1 cellular context compared by ENCODE assay signal in the genomic region with DNA sequence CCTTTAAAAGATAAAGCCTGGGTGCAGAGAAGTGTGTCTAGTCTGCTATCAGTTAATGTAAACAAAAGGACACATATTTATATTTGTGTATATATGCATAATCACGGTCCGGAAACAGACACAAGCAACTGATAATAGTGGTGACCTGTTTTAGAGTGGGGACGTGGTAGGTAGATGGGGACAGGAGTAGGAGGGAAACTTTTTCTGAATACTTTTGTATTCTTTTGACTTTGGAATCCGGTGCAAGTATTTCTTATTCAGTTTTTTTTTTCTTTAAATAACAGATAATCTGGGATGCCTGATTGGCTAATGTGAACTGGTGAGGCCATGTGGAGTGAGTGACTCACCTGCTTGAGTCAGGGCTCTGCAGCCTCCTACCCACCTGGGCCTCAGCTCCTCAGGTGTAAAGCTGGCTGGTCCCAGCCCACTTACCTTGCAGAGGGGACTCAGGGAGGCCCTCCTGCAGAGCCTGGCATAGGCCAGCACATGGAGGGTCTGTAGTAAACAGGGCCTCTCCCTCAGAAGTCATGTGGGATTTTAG.
A peak's percentile ranks its signal among the peaks of the same experiment; 100 is the strongest.
TF ChIP-seq lines count a peak whose summit lies in the region.

No MANE protein-coding gene starts in this region.

TF ChIP-seq in K562, 482 proteins besides CTCF, POLR2A, EP300 and RAD21 (continued from another document and continues in another):
- TF ChIP-seq FIP1L1 (IDR thresholded peaks at IDR 0.05; ENCODE audit: low read depth, low read length, poor library complexity, severe bottlenecking) (no peak), MYBL2 (IDR thresholded peaks at IDR 0.05; ENCODE audit: low read depth) (no peak), MYBL2 (CRISPR knock-in tag; IDR thresholded peaks at IDR 0.05; ENCODE audit: borderline replicate concordance) (no peak), TRIM24 (IDR thresholded peaks at IDR 0.05) (peak; percentile 39 to 72; a peak in 1 of 4 replicates), PHF20 (IDR thresholded peaks at IDR 0.05; ENCODE audit: partially characterized antibody) (no peak), CCAR2 (IDR thresholded peaks at IDR 0.05; ENCODE audit: low read depth, low read length) (no peak), GABPA (tag; conservative IDR thresholded peaks at IDR 0.05; ENCODE audit: low read depth) (no peak), ZNF444 (CRISPR knock-in tag; IDR thresholded peaks at IDR 0.05) (no peak), PHB2 (IDR thresholded peaks at IDR 0.05; ENCODE audit: low read depth) (no peak), CREB1 (IDR thresholded peaks at IDR 0.05) (no peak), CREB1 (CRISPR knock-in tag; IDR thresholded peaks at IDR 0.05) (no peak), ZNF707 (CRISPR knock-in tag; conservative IDR thresholded peaks at IDR 0.05) (no peak), ZNF583 (CRISPR knock-in tag; IDR thresholded peaks at IDR 0.05) (no peak), NFIC (IDR thresholded peaks at IDR 0.05) (peak; percentile 56; the same call in 1 of the 2 replicates), PTRF (tag; IDR thresholded peaks at IDR 0.05) (no peak), MXI1 (IDR thresholded peaks at IDR 0.05; ENCODE audit: low read depth, low read length) (no peak), JUNB (CRISPR knock-in tag; conservative IDR thresholded peaks at IDR 0.05) (no peak), GATAD2B (IDR thresholded peaks at IDR 0.05; ENCODE audit: borderline replicate concordance) (no peak), FOXK1 (CRISPR knock-in tag; IDR thresholded peaks at IDR 0.05; ENCODE audit: borderline replicate concordance) (no peak), STAT5A (IDR thresholded peaks at IDR 0.05; ENCODE audit: borderline replicate concordance, low read length) (no peak), HNRNPLL (IDR thresholded peaks at IDR 0.05; ENCODE audit: low read depth, low read length, poor library complexity, severe bottlenecking) (no peak), ARID1B (IDR thresholded peaks at IDR 0.05) (peak; percentile 91), STAT5B (CRISPR knock-in tag; IDR thresholded peaks at IDR 0.05) (no peak), RBM15 (IDR thresholded peaks at IDR 0.05; ENCODE audit: insufficient read depth, low read length) (no peak), ZNF224 (CRISPR knock-in tag; IDR thresholded peaks at IDR 0.05) (no peak), DPF2 (IDR thresholded peaks at IDR 0.05) (peak; percentile 86), SIN3B (IDR thresholded peaks at IDR 0.05; ENCODE audit: low read depth) (no peak)
- TF ChIP-seq, protein P1, sequence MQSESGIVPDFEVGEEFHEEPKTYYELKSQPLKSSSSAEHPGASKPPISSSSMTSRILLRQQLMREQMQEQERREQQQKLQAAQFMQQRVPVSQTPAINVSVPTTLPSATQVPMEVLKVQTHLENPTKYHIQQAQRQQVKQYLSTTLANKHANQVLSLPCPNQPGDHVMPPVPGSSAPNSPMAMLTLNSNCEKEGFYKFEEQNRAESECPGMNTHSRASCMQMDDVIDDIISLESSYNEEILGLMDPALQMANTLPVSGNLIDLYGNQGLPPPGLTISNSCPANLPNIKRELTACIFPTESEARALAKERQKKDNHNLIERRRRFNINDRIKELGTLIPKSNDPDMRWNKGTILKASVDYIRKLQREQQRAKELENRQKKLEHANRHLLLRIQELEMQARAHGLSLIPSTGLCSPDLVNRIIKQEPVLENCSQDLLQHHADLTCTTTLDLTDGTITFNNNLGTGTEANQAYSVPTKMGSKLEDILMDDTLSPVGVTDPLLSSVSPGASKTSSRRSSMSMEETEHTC (IDR thresholded peaks at IDR 0.05) = no peak
- TF ChIP-seq, protein P2, sequence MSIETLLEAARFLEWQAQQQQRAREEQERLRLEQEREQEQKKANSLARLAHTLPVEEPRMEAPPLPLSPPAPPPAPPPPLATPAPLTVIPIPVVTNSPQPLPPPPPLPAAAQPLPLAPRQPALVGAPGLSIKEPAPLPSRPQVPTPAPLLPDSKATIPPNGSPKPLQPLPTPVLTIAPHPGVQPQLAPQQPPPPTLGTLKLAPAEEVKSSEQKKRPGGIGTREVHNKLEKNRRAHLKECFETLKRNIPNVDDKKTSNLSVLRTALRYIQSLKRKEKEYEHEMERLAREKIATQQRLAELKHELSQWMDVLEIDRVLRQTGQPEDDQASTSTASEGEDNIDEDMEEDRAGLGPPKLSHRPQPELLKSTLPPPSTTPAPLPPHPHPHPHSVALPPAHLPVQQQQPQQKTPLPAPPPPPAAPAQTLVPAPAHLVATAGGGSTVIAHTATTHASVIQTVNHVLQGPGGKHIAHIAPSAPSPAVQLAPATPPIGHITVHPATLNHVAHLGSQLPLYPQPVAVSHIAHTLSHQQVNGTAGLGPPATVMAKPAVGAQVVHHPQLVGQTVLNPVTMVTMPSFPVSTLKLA (conservative IDR thresholded peaks at IDR 0.05) = peak in 1 of 2 experiments; percentile 57; a peak in 1 of 4 replicates
- TF ChIP-seq, protein P3, sequence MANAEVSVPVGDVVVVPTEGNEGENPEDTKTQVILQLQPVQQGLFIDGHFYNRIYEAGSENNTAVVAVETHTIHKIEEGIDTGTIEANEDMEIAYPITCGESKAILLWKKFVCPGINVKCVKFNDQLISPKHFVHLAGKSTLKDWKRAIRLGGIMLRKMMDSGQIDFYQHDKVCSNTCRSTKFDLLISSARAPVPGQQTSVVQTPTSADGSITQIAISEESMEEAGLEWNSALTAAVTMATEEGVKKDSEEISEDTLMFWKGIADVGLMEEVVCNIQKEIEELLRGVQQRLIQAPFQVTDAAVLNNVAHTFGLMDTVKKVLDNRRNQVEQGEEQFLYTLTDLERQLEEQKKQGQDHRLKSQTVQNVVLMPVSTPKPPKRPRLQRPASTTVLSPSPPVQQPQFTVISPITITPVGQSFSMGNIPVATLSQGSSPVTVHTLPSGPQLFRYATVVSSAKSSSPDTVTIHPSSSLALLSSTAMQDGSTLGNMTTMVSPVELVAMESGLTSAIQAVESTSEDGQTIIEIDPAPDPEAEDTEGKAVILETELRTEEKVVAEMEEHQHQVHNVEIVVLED (CRISPR knock-in tag; IDR thresholded peaks at IDR 0.05) = no peak
- TF ChIP-seq, protein P4, sequence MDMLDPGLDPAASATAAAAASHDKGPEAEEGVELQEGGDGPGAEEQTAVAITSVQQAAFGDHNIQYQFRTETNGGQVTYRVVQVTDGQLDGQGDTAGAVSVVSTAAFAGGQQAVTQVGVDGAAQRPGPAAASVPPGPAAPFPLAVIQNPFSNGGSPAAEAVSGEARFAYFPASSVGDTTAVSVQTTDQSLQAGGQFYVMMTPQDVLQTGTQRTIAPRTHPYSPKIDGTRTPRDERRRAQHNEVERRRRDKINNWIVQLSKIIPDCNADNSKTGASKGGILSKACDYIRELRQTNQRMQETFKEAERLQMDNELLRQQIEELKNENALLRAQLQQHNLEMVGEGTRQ (CRISPR knock-in tag; IDR thresholded peaks at IDR 0.05) = no peak
- TF ChIP-seq, protein P5, sequence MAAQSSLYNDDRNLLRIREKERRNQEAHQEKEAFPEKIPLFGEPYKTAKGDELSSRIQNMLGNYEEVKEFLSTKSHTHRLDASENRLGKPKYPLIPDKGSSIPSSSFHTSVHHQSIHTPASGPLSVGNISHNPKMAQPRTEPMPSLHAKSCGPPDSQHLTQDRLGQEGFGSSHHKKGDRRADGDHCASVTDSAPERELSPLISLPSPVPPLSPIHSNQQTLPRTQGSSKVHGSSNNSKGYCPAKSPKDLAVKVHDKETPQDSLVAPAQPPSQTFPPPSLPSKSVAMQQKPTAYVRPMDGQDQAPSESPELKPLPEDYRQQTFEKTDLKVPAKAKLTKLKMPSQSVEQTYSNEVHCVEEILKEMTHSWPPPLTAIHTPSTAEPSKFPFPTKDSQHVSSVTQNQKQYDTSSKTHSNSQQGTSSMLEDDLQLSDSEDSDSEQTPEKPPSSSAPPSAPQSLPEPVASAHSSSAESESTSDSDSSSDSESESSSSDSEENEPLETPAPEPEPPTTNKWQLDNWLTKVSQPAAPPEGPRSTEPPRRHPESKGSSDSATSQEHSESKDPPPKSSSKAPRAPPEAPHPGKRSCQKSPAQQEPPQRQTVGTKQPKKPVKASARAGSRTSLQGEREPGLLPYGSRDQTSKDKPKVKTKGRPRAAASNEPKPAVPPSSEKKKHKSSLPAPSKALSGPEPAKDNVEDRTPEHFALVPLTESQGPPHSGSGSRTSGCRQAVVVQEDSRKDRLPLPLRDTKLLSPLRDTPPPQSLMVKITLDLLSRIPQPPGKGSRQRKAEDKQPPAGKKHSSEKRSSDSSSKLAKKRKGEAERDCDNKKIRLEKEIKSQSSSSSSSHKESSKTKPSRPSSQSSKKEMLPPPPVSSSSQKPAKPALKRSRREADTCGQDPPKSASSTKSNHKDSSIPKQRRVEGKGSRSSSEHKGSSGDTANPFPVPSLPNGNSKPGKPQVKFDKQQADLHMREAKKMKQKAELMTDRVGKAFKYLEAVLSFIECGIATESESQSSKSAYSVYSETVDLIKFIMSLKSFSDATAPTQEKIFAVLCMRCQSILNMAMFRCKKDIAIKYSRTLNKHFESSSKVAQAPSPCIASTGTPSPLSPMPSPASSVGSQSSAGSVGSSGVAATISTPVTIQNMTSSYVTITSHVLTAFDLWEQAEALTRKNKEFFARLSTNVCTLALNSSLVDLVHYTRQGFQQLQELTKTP (IDR thresholded peaks at IDR 0.05; ENCODE audit: low read depth in 1 of 2, partially characterized antibody in 2 of 2) = peak in 1 of 2 experiments; percentile 41
- TF ChIP-seq, protein P6, sequence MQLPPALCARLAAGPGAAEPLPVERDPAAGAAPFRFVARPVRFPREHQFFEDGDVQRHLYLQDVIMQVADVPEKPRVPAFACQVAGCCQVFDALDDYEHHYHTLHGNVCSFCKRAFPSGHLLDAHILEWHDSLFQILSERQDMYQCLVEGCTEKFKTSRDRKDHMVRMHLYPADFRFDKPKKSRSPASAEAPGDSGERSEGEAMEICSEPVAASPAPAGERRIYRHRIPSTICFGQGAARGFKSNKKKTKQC (CRISPR knock-in tag; IDR thresholded peaks at IDR 0.05) = no peak
- TF ChIP-seq, protein P7, sequence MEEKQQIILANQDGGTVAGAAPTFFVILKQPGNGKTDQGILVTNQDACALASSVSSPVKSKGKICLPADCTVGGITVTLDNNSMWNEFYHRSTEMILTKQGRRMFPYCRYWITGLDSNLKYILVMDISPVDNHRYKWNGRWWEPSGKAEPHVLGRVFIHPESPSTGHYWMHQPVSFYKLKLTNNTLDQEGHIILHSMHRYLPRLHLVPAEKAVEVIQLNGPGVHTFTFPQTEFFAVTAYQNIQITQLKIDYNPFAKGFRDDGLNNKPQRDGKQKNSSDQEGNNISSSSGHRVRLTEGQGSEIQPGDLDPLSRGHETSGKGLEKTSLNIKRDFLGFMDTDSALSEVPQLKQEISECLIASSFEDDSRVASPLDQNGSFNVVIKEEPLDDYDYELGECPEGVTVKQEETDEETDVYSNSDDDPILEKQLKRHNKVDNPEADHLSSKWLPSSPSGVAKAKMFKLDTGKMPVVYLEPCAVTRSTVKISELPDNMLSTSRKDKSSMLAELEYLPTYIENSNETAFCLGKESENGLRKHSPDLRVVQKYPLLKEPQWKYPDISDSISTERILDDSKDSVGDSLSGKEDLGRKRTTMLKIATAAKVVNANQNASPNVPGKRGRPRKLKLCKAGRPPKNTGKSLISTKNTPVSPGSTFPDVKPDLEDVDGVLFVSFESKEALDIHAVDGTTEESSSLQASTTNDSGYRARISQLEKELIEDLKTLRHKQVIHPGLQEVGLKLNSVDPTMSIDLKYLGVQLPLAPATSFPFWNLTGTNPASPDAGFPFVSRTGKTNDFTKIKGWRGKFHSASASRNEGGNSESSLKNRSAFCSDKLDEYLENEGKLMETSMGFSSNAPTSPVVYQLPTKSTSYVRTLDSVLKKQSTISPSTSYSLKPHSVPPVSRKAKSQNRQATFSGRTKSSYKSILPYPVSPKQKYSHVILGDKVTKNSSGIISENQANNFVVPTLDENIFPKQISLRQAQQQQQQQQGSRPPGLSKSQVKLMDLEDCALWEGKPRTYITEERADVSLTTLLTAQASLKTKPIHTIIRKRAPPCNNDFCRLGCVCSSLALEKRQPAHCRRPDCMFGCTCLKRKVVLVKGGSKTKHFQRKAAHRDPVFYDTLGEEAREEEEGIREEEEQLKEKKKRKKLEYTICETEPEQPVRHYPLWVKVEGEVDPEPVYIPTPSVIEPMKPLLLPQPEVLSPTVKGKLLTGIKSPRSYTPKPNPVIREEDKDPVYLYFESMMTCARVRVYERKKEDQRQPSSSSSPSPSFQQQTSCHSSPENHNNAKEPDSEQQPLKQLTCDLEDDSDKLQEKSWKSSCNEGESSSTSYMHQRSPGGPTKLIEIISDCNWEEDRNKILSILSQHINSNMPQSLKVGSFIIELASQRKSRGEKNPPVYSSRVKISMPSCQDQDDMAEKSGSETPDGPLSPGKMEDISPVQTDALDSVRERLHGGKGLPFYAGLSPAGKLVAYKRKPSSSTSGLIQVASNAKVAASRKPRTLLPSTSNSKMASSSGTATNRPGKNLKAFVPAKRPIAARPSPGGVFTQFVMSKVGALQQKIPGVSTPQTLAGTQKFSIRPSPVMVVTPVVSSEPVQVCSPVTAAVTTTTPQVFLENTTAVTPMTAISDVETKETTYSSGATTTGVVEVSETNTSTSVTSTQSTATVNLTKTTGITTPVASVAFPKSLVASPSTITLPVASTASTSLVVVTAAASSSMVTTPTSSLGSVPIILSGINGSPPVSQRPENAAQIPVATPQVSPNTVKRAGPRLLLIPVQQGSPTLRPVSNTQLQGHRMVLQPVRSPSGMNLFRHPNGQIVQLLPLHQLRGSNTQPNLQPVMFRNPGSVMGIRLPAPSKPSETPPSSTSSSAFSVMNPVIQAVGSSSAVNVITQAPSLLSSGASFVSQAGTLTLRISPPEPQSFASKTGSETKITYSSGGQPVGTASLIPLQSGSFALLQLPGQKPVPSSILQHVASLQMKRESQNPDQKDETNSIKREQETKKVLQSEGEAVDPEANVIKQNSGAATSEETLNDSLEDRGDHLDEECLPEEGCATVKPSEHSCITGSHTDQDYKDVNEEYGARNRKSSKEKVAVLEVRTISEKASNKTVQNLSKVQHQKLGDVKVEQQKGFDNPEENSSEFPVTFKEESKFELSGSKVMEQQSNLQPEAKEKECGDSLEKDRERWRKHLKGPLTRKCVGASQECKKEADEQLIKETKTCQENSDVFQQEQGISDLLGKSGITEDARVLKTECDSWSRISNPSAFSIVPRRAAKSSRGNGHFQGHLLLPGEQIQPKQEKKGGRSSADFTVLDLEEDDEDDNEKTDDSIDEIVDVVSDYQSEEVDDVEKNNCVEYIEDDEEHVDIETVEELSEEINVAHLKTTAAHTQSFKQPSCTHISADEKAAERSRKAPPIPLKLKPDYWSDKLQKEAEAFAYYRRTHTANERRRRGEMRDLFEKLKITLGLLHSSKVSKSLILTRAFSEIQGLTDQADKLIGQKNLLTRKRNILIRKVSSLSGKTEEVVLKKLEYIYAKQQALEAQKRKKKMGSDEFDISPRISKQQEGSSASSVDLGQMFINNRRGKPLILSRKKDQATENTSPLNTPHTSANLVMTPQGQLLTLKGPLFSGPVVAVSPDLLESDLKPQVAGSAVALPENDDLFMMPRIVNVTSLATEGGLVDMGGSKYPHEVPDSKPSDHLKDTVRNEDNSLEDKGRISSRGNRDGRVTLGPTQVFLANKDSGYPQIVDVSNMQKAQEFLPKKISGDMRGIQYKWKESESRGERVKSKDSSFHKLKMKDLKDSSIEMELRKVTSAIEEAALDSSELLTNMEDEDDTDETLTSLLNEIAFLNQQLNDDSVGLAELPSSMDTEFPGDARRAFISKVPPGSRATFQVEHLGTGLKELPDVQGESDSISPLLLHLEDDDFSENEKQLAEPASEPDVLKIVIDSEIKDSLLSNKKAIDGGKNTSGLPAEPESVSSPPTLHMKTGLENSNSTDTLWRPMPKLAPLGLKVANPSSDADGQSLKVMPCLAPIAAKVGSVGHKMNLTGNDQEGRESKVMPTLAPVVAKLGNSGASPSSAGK (IDR thresholded peaks at IDR 0.05) = no peak
- TF ChIP-seq, protein P8, sequence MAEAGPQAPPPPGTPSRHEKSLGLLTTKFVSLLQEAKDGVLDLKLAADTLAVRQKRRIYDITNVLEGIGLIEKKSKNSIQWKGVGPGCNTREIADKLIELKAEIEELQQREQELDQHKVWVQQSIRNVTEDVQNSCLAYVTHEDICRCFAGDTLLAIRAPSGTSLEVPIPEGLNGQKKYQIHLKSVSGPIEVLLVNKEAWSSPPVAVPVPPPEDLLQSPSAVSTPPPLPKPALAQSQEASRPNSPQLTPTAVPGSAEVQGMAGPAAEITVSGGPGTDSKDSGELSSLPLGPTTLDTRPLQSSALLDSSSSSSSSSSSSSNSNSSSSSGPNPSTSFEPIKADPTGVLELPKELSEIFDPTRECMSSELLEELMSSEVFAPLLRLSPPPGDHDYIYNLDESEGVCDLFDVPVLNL (CRISPR knock-in tag; IDR thresholded peaks at IDR 0.05; ENCODE audit: low read depth) = no peak
